18 cellular contexts compared by ENCODE assay signal in genomic region chr6:73362358-73362757, GRCh38. TPM values are rescaled to one million over a fixed set of nuclear protein-coding genes. Genes with fewer than 3 reads are reported as not detected.
DNase-seq lines count a peak whose midpoint lies in the region; ATAC-seq and TF ChIP-seq lines count a peak whose summit lies in the region.
"Had no signal": no experiment of that assay in that cellular context is flagged by ENCODE, and none has a peak within 500 bp of the region (broad histone marks: within the 10 kb centered on the region; RNA-seq: fewer than 3 reads in every experiment).

TSS of gene KHDC3L (plus strand) at chr6:73362658. CDS start at chr6:73362730, 72 bp downstream.

- H3K36me3 ChIP-seq in mesenchymal stem cell (ENCODE audit: control insufficient read depth in 1 of 2, insufficient read depth in 2 of 2, low read depth in 1 of 2, low read length in 2 of 2), result no peaks in the 10 kb centered on the region

- H3K14ac ChIP-seq in H9 (ENCODE audit: insufficient read depth, low read length) (no peak within 1 kb of the TSS), mesenchymal stem cell (ENCODE audit: low read length in 2 of 2) (no peak within 1 kb of the TSS)

- no peak within 1 kb of the TSS for H4K5ac ChIP-seq in H9 (ENCODE audit: insufficient read length, low read depth, low read length)

- H3K4ac ChIP-seq in H9 (ENCODE audit: low read depth, low read length), result no peak within 1 kb of the TSS
- no peak within 1 kb of the TSS for H3K4ac ChIP-seq in mesenchymal stem cell (ENCODE audit: low read depth in 1 of 2, low read length in 2 of 2)

- no peak within 1 kb of the TSS for H4K91ac ChIP-seq in H9 (ENCODE audit: insufficient read length, low read depth, low read length)
- no peak within 1 kb of the TSS for H4K91ac ChIP-seq in mesenchymal stem cell (ENCODE audit: low read length)

- no peaks in the 10 kb centered on the region for H3K79me1 ChIP-seq in H9 (ENCODE audit: insufficient read depth, low read depth, low read length, poor library complexity, severe bottlenecking)
- no peaks in the 10 kb centered on the region for H3K79me1 ChIP-seq in mesenchymal stem cell (replicated peaks; ENCODE audit: low read length, poor library complexity, severe bottlenecking)

- H2BK20ac ChIP-seq in H9 (ENCODE audit: low read depth, low read length, poor library complexity, severe bottlenecking), result no peak within 1 kb of the TSS

- no peaks in the 10 kb centered on the region for H3K36me3 Mint-ChIP-seq in H9 (ENCODE audit: insufficient read depth in 1 of 3, low read depth in 3 of 3)
- H3K36me3 Mint-ChIP-seq in neural crest cell (ENCODE audit: low read depth), result no peaks in the 10 kb centered on the region

- no peaks in the 10 kb centered on the region; a peak in 1 of 4 replicates for H3K4me1 Mint-ChIP-seq in H9
- H3K4me1 Mint-ChIP-seq in neural crest cell, result no peaks in the 10 kb centered on the region

- H3K27me3 Mint-ChIP-seq in H9 (ENCODE audit: low read depth) (no peaks in the 10 kb centered on the region), neural crest cell (ENCODE audit: low read depth) (no peaks in the 10 kb centered on the region)
- H3K27me3 Mint-ChIP-seq: CD4-positive, alpha-beta T cell had no signal

- DNase-seq in H9, result no peak
- DNase-seq in dedifferentiated amniotic fluid mesenchymal stem cell (ENCODE audit: extremely low spot score), result peak; percentile 3
- no peak for DNase-seq in neural crest cell (ENCODE audit: low read depth, low spot score)
- no peak for DNase-seq in mesenchymal stem cell
- no peak for DNase-seq in activated CD4-positive, alpha-beta T cell treated with anti-CD3 and anti-CD28 coated beads for 1 hour
- DNase-seq in left cardiac atrium, result no peak
- DNase-seq: AML-193; Caco-2; CD4-positive, alpha-beta T cell; GDM1; HFFc6 had no signal

- H3K9ac ChIP-seq in H9 (ENCODE audit: extremely low read depth, insufficient read length, low read length) (no peak within 1 kb of the TSS), mesenchymal stem cell (ENCODE audit: low read length) (no peak within 1 kb of the TSS)

- H3T11ph ChIP-seq in H9 (ENCODE audit: low read length), result no peak within 1 kb of the TSS

- H3K4me3 ChIP-seq in mesenchymal stem cell (ENCODE audit: insufficient read depth in 1 of 2, low read depth in 1 of 2, low read length in 2 of 2), result no peak within 1 kb of the TSS
- H3K4me3 ChIP-seq: A549 had no signal

- H3K4me2 ChIP-seq in H9 (ENCODE audit: insufficient read depth, insufficient read length, low read length) (no peak within 1 kb of the TSS), mesenchymal stem cell (ENCODE audit: low read length, poor library complexity, severe bottlenecking) (no peak within 1 kb of the TSS)
- H3K4me2 ChIP-seq: A549 had no signal

- H3K27me3 ChIP-seq in H9 (ENCODE audit: insufficient read depth, low read length) (no peaks in the 10 kb centered on the region), mesenchymal stem cell (ENCODE audit: control insufficient read depth in 1 of 2, insufficient read depth in 1 of 2, low read length in 2 of 2) (no peaks in the 10 kb centered on the region)

- no peak within 1 kb of the TSS for H2BK12ac ChIP-seq in H9 (ENCODE audit: insufficient read length, low read depth, low read length)
- H2BK12ac ChIP-seq in mesenchymal stem cell (ENCODE audit: low read length in 2 of 2), result no peak within 1 kb of the TSS

- H3K9me3 Mint-ChIP-seq in H9 (peaks cover 0 to 3% of the 10 kb centered on the region in 2 experiments; a peak in 2 of 5 replicates), neural crest cell (no peaks in the 10 kb centered on the region)
- H3K9me3 Mint-ChIP-seq: CD4-positive, alpha-beta T cell; HFFc6 had no signal

- H2BK120ac ChIP-seq in H9 (ENCODE audit: low read depth, low read length, poor library complexity, severe bottlenecking) (no peak within 1 kb of the TSS), mesenchymal stem cell (ENCODE audit: low read depth, low read length) (no peak within 1 kb of the TSS)

- H2BK5ac ChIP-seq in H9 (ENCODE audit: insufficient read length, low read length) (no peak within 1 kb of the TSS), mesenchymal stem cell (ENCODE audit: low read depth, low read length, poor library complexity, severe bottlenecking) (no peak within 1 kb of the TSS)

- no peak within 1 kb of the TSS for H3K23ac ChIP-seq in H9 (ENCODE audit: insufficient read length, low read depth, low read length)
- H3K23ac ChIP-seq in mesenchymal stem cell (ENCODE audit: low read length in 2 of 2), result no peak within 1 kb of the TSS

- no peaks in the 10 kb centered on the region for H3K23me2 ChIP-seq in H9 (ENCODE audit: insufficient read length, low read depth, low read length, poor library complexity, severe bottlenecking)

- H3K27ac ChIP-seq in H9 (ENCODE audit: insufficient read length, low read depth, low read length), result no peak within 1 kb of the TSS
- H3K27ac ChIP-seq in mesenchymal stem cell (ENCODE audit: low read length, poor library complexity, severe bottlenecking), result no peak within 1 kb of the TSS
- H3K27ac ChIP-seq: A549, C4-2B, HL-60 had no signal

- no peaks in the 10 kb centered on the region for H3K4me1 ChIP-seq in H9 (ENCODE audit: insufficient read depth, low read length)
- H3K4me1 ChIP-seq in mesenchymal stem cell (ENCODE audit: control insufficient read depth, insufficient read depth, low read depth, low read length), result no peaks in the 10 kb centered on the region
- H3K4me1 ChIP-seq: A549, Caco-2 had no signal

- H3K27ac Mint-ChIP-seq in H9, result peak within 1 kb of the TSS in 2 of 3 experiments; percentile 1 to 12; a peak in 1 of 7 replicates
- peak within 1 kb of the TSS; percentile 3 for H3K27ac Mint-ChIP-seq in neural crest cell (ENCODE audit: unreplicated experiment)
- H3K27ac Mint-ChIP-seq: CD4-positive, alpha-beta T cell; HFFc6 had no signal

- H3K79me2 ChIP-seq in H9 (ENCODE audit: insufficient read depth, low read length), result no peaks in the 10 kb centered on the region

- H2BK15ac ChIP-seq in H9 (ENCODE audit: low read depth, low read length), result no peak within 1 kb of the TSS
- H2BK15ac ChIP-seq in mesenchymal stem cell (ENCODE audit: low read depth, poor library complexity, severe bottlenecking), result no peak within 1 kb of the TSS

- H3K56ac ChIP-seq in H9 (ENCODE audit: insufficient read length, low read depth, low read length), result no peak within 1 kb of the TSS

- intact Hi-C loops in left cardiac atrium (cut with DNase I), result no loop called here

- no peaks in the 10 kb centered on the region for H4K20me1 ChIP-seq in H9 (ENCODE audit: control insufficient read depth, insufficient read depth, insufficient read length)

- H3K4me3 Mint-ChIP-seq in H9 (no peak within 1 kb of the TSS), neural crest cell (no peak within 1 kb of the TSS)
- H3K4me3 Mint-ChIP-seq: CD4-positive, alpha-beta T cell; HFFc6 had no signal

- no peak for TF ChIP-seq CTCF in H9 (conservative IDR thresholded peaks at IDR 0.05)
- TF ChIP-seq CTCF in neural crest cell (conservative IDR thresholded peaks at IDR 0.05), result no peak

- ATAC-seq in left cardiac atrium, result no peak
- ATAC-seq: A549, HCT116 had no signal

- H2AK5ac ChIP-seq in H9 (ENCODE audit: insufficient read length, low read length) (no peak within 1 kb of the TSS), mesenchymal stem cell (ENCODE audit: low read length, severe bottlenecking) (no peak within 1 kb of the TSS)

- H3K9me3 ChIP-seq in H9 (ENCODE audit: control insufficient read depth, low read depth, low read length) (no peaks in the 10 kb centered on the region), mesenchymal stem cell (ENCODE audit: control insufficient read depth, low read length) (no peaks in the 10 kb centered on the region)
- H3K9me3 ChIP-seq: A549, Caco-2 had no signal

- H3K18ac ChIP-seq in H9 (ENCODE audit: insufficient read length, low read depth, low read length), result no peak within 1 kb of the TSS
- no peak within 1 kb of the TSS for H3K18ac ChIP-seq in mesenchymal stem cell (ENCODE audit: low read depth in 1 of 2, low read length in 2 of 2)

- WGBS in H9 (ENCODE audit: extremely low coverage, insufficient read length, low lambda C conversion rate), result no CpG with 5 or more reads among the region's 23 CpGs
- WGBS in mesenchymal stem cell, result 96% methylated on average over 23 of the region's 23 CpGs

- H4K8ac ChIP-seq in H9 (replicated peaks; ENCODE audit: insufficient read length, low read depth, low read length) (no peak within 1 kb of the TSS), mesenchymal stem cell (ENCODE audit: low read length) (no peak within 1 kb of the TSS)

- H2AFZ ChIP-seq in H9 (ENCODE audit: low read length) (no peak within 1 kb of the TSS), mesenchymal stem cell (ENCODE audit: low read depth, low read length) (no peak within 1 kb of the TSS)

RNA-seq across cellular contexts. Expression of gene KHDC3L, which starts in this region (rescaled TPM):
- total RNA-seq in H9 (2021), result 0.22 TPM in 1 of 2 replicates, not detected in the other
- total RNA-seq in neural crest cell, result not detected in 2 replicates
- polyA plus RNA-seq in mesenchymal stem cell (2013, experiment 1 of 2), result not detected
- not detected for polyA plus RNA-seq in mesenchymal stem cell (2013, experiment 2 of 2)
- total RNA-seq in left cardiac atrium, result not detected
- total RNA-seq: Caco-2; CD4-positive, alpha-beta T cell; H4; HFFc6; HT1080 had no signal
- polyA plus RNA-seq: A549, BJ had no signal
